In genomic region chr2:101831351-101831865, GRCh38 we compare ENCODE assay signal across 8 cellular contexts.
DNase-seq lines count a peak whose midpoint lies in the region; ATAC-seq and TF ChIP-seq lines count a peak whose summit lies in the region.

No MANE protein-coding gene starts in this region.

- POLR2A ChIA-PET in CD4-positive, alpha-beta memory T cell (lab: Charles Lee; ENCODE audit: partially characterized antibody), result interaction anchor here (0.6 to 4.0 kb wide), 5 partner anchors 127 to 503 kb away, joined by 3 to 19 read pairs (median 4); partner anchors contain the start of gene MAP4K4

- CTCF ChIA-PET in CD4-positive, alpha-beta memory T cell (lab: Charles Lee; ENCODE audit: partially characterized antibody), result interaction anchor here (0.6 to 10.1 kb wide), 41 partner anchors 9 to 533 kb away, joined by 3 to 163 read pairs (median 4); partner anchors contain the start of genes CREG2 and MAP4K4

- H3K9me3 ChIP-seq in CD4-positive, alpha-beta memory T cell (ENCODE audit: control insufficient read depth in 1 of 2, low read length in 2 of 2), result no peaks in the 10 kb centered on the region
- no peaks in the 10 kb centered on the region for H3K9me3 ChIP-seq in RWPE2 (ENCODE audit: severe bottlenecking)
- no peaks in the 10 kb centered on the region for H3K9me3 ChIP-seq in gastroesophageal sphincter
- no peaks in the 10 kb centered on the region for H3K9me3 ChIP-seq in tibial artery

- TF ChIP-seq EP300 in gastroesophageal sphincter (IDR thresholded peaks at IDR 0.05), result no peak

- H3K27ac ChIP-seq in CD4-positive, alpha-beta memory T cell (ENCODE audit: low read depth, low read length), result no peak overlapping the region
- peak overlapping the region; percentile 23 for H3K27ac ChIP-seq in RWPE2 (ENCODE audit: poor library complexity, severe bottlenecking)
- peak overlapping the region in 3 of 4 donors; percentile 39 to 68 (median 42) for H3K27ac ChIP-seq in gastroesophageal sphincter
- peak overlapping the region; percentile 35 to 65 for H3K27ac ChIP-seq in tibial artery

- peak overlapping the region in 5 of 7 donors; percentile 15 to 77 (median 44) for H3K27ac Mint-ChIP-seq in CD4-positive, alpha-beta memory T cell

- intact Hi-C loops in CD4-positive, alpha-beta memory T cell (cut with micrococcal nuclease), result loop anchor here (1.0 to 5.0 kb wide), 5 partner anchors 179 to 819 kb away; partner anchors contain the start of gene RFX8
- intact Hi-C loops in tibial artery (cut with DNase I; ENCODE audit: low total_unique reads), result loop anchor here (5.0 kb wide), 1 partner anchor 414 kb away; no protein-coding TSS in a partner anchor

- 34% methylated on average over 4 of the region's 5 CpGs; no CpG with 5 or more reads in 1 of the 2 donors for WGBS in gastroesophageal sphincter (ENCODE audit: low coverage in 1 of 2), 2 donors

- no peak for TF ChIP-seq POLR2A in gastroesophageal sphincter (IDR thresholded peaks at IDR 0.05)

- H3K36me3 ChIP-seq in CD4-positive, alpha-beta memory T cell (ENCODE audit: insufficient read depth, low read length), result peaks cover 41% of the 10 kb centered on the region
- H3K36me3 ChIP-seq in RWPE2 (ENCODE audit: low read depth) (peaks cover 84% of the 10 kb centered on the region), gastroesophageal sphincter (peaks cover 0 to 52% of the 10 kb centered on the region in 2 donors), tibial artery (peaks cover 4 to 33% (median 25%) of the 10 kb centered on the region in 3 donors)

- TF ChIP-seq CTCF in RWPE2 (IDR thresholded peaks at IDR 0.05; ENCODE audit: poor library complexity, severe bottlenecking) (peak; percentile 56), gastroesophageal sphincter (IDR thresholded peaks at IDR 0.05) (peak; percentile 70 to 84 (median 79)), omental fat pad (IDR thresholded peaks at IDR 0.05) (peak in 2 of 3 donors; percentile 9 to 69), tibial artery (IDR thresholded peaks at IDR 0.05) (peak; percentile 66 to 76)

- H3K4me3 Mint-ChIP-seq in CD4-positive, alpha-beta memory T cell, result peak overlapping the region in 4 of 8 donors; percentile 18 to 64 (median 32)

- H3K27me3 ChIP-seq in CD4-positive, alpha-beta memory T cell (ENCODE audit: insufficient read depth, low read length), result no peaks in the 10 kb centered on the region
- H3K27me3 ChIP-seq in RWPE2 (ENCODE audit: insufficient read depth, poor library complexity, severe bottlenecking), result no peaks in the 10 kb centered on the region
- no peaks in the 10 kb centered on the region for H3K27me3 ChIP-seq in gastroesophageal sphincter
- H3K27me3 ChIP-seq in tibial artery, result no peaks in the 10 kb centered on the region

- peaks cover 53% of the 10 kb centered on the region for H3K4me1 ChIP-seq in CD4-positive, alpha-beta memory T cell (ENCODE audit: insufficient read depth, low read length)
- peaks cover 23% of the 10 kb centered on the region for H3K4me1 ChIP-seq in RWPE2 (ENCODE audit: insufficient read depth, poor library complexity, severe bottlenecking)
- peaks cover 18 to 56% (median 18%) of the 10 kb centered on the region in 3 donors for H3K4me1 ChIP-seq in gastroesophageal sphincter
- peaks cover 0 to 59% (median 41%) of the 10 kb centered on the region in 4 donors for H3K4me1 ChIP-seq in tibial artery

- H3K4me3 ChIP-seq in CD4-positive, alpha-beta memory T cell (ENCODE audit: low read length in 2 of 2), result no peak overlapping the region
- H3K4me3 ChIP-seq in RWPE2 (ENCODE audit: severe bottlenecking) (no peak overlapping the region), gastroesophageal sphincter (no peak overlapping the region), tibial artery (no peak overlapping the region)

- DNase-seq in CD4-positive, alpha-beta memory T cell, result peak; percentile 49 to 67 (median 57)
- peak; percentile 53 for DNase-seq in HK-2 (ENCODE audit: unreplicated experiment)
- no peak for DNase-seq in RWPE2 (ENCODE audit: low spot score)
- peak; percentile 49 for DNase-seq in activated effector memory CD4-positive, alpha-beta T cell treated with Interleukin-2 at 50 U/mL for 16 hours
- DNase-seq in omental fat pad (ENCODE audit: low spot score), result peak; percentile 54
- peak; percentile 75 to 88 for DNase-seq in tibial artery

- peaks cover 46 to 52% (median 51%) of the 10 kb centered on the region in 4 donors for H3K4me1 Mint-ChIP-seq in CD4-positive, alpha-beta memory T cell

- no peaks in the 10 kb centered on the region for H3K9me3 Mint-ChIP-seq in CD4-positive, alpha-beta memory T cell

- H3K36me3 Mint-ChIP-seq in CD4-positive, alpha-beta memory T cell, result peaks cover 46 to 81% of the 10 kb centered on the region in 2 donors

- no peaks in the 10 kb centered on the region for H3K27me3 Mint-ChIP-seq in CD4-positive, alpha-beta memory T cell

- ATAC-seq in GM19328 (IDR thresholded peaks at IDR 0.05; ENCODE audit: unreplicated experiment) (peak; percentile 65), RWPE2 (ENCODE audit: low read depth) (peak; percentile 58), gastroesophageal sphincter (peak; percentile 85), omental fat pad (ENCODE audit: low FRiP score) (peak; percentile 34)

Comparison
In these comparisons a context has a peak if more than half of its experiments do, and no peak if none do; other contexts are left out.
1. ATAC-seq: peak in every context shown above with its lines; median percentile 85 in gastroesophageal sphincter; 65 in GM19328; 58 in RWPE2; 34 in omental fat pad.